1 cellular context compared by ENCODE assay signal in the genomic region with DNA sequence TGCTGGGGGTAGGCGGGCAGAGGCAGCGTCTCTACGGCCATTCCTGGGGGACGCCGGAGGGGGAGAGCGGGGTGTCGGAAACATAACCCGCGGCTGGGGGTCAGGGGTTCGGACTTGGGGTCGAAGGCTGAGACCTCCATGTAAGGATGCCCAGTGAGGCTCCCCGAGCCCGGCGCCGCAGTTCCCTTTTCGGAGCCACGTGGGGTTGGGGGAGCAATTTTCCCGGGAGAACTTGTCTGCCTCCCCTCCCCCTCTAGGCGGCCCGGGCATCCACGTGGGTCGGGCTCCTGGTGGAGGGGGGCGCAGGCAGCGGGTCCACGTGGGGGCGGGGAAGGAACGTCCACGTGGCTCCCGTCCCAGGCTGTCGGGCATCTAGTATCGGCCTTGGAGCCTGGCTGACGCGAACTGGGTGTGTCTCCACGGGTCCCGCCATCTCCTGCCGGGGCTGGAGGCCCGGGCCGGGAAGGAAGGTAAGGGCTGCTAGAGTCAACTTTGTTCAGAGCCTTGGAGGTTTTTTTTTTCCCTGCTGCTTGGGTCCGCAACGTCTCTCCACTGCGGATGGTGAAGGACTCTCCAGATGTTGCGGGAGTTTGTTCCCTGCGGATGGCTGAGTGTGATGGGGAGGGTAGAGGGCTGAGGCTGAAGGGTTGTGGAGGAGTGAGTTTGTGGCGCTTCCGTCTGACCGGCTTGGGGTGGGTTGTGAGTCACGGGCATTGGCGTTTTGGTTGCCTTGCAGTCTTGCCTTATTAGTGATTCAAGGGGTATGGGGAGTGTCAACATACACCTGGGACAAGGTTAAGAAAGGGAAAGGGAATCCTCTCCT.
TF ChIP-seq lines count a peak whose summit lies in the region.

No MANE protein-coding gene starts in this region.

TF ChIP-seq in HEK293, 187 proteins besides CTCF, POLR2A, EP300 and RAD21 (continued from another document):
- TF ChIP-seq, protein P1, sequence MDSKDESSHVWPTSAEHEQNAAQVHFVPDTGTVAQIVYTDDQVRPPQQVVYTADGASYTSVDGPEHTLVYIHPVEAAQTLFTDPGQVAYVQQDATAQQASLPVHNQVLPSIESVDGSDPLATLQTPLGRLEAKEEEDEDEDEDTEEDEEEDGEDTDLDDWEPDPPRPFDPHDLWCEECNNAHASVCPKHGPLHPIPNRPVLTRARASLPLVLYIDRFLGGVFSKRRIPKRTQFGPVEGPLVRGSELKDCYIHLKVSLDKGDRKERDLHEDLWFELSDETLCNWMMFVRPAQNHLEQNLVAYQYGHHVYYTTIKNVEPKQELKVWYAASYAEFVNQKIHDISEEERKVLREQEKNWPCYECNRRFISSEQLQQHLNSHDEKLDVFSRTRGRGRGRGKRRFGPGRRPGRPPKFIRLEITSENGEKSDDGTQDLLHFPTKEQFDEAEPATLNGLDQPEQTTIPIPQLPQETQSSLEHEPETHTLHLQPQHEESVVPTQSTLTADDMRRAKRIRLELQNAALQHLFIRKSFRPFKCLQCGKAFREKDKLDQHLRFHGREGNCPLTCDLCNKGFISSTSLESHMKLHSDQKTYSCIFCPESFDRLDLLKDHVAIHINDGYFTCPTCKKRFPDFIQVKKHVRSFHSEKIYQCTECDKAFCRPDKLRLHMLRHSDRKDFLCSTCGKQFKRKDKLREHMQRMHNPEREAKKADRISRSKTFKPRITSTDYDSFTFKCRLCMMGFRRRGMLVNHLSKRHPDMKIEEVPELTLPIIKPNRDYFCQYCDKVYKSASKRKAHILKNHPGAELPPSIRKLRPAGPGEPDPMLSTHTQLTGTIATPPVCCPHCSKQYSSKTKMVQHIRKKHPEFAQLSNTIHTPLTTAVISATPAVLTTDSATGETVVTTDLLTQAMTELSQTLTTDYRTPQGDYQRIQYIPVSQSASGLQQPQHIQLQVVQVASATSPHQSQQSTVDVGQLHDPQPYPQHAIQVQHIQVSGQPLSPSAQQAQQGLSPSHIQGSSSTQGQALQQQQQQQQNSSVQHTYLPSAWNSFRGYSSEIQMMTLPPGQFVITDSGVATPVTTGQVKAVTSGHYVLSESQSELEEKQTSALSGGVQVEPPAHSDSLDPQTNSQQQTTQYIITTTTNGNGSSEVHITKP (tag by site-specific recombination; IDR thresholded peaks at IDR 0.05) = no peak
- no peak for TF ChIP-seq ZNF843 (tag by site-specific recombination; IDR thresholded peaks at IDR 0.05)
- no peak; the same call in 1 of the 2 replicates for TF ChIP-seq ZNF394 (tag by site-specific recombination; IDR thresholded peaks at IDR 0.05; ENCODE audit: borderline replicate concordance)
- no peak for TF ChIP-seq ZNF239 (tag by site-specific recombination; IDR thresholded peaks at IDR 0.05)
- no peak for TF ChIP-seq ZNF214 (tag by site-specific recombination; IDR thresholded peaks at IDR 0.05; ENCODE audit: borderline replicate concordance)
- no peak for TF ChIP-seq ZNF354C (tag by site-specific recombination; IDR thresholded peaks at IDR 0.05; ENCODE audit: borderline replicate concordance, low read depth)
- peak; percentile 69 for TF ChIP-seq ZNF341 (tag by site-specific recombination; IDR thresholded peaks at IDR 0.05; ENCODE audit: low read depth)
- TF ChIP-seq ZNF184 (tag by site-specific recombination; IDR thresholded peaks at IDR 0.05) = no peak
- 0 out of 2 replicates have a peak, but pooled peaks have one; percentile 5 for TF ChIP-seq ZNF324 (tag by site-specific recombination; IDR thresholded peaks at IDR 0.05)
- TF ChIP-seq ZNF19 (tag by site-specific recombination; IDR thresholded peaks at IDR 0.05; ENCODE audit: low read depth) = no peak
- TF ChIP-seq ZFP69B (tag by site-specific recombination; IDR thresholded peaks at IDR 0.05) = peak; percentile 53; the same call in 1 of the 2 replicates
- no peak for TF ChIP-seq ZNF157 (tag by site-specific recombination; IDR thresholded peaks at IDR 0.05)
- TF ChIP-seq ZNF23 (tag by site-specific recombination; IDR thresholded peaks at IDR 0.05; ENCODE audit: borderline replicate concordance) = no peak
- TF ChIP-seq, protein P2, sequence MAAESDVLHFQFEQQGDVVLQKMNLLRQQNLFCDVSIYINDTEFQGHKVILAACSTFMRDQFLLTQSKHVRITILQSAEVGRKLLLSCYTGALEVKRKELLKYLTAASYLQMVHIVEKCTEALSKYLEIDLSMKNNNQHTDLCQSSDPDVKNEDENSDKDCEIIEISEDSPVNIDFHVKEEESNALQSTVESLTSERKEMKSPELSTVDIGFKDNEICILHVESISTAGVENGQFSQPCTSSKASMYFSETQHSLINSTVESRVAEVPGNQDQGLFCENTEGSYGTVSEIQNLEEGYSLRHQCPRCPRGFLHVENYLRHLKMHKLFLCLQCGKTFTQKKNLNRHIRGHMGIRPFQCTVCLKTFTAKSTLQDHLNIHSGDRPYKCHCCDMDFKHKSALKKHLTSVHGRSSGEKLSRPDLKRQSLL (tag by site-specific recombination; IDR thresholded peaks at IDR 0.05) = 0 out of 2 replicates have a peak, but pooled peaks have one; percentile 4
- TF ChIP-seq ZNF768 (tag by site-specific recombination; IDR thresholded peaks at IDR 0.05) = no peak; the same call in 1 of the 2 replicates
- TF ChIP-seq ZNF16 (tag by site-specific recombination; IDR thresholded peaks at IDR 0.05; ENCODE audit: low read depth) = no peak
- no peak for TF ChIP-seq ZNF621 (tag by site-specific recombination; IDR thresholded peaks at IDR 0.05)
- TF ChIP-seq ZNF302 (tag by site-specific recombination; IDR thresholded peaks at IDR 0.05; ENCODE audit: low read depth) = no peak
- TF ChIP-seq ZNF664 (tag by site-specific recombination; IDR thresholded peaks at IDR 0.05) = no peak
- TF ChIP-seq ZNF530 (tag by site-specific recombination; IDR thresholded peaks at IDR 0.05; ENCODE audit: low read depth) = no peak
- TF ChIP-seq, protein P3, sequence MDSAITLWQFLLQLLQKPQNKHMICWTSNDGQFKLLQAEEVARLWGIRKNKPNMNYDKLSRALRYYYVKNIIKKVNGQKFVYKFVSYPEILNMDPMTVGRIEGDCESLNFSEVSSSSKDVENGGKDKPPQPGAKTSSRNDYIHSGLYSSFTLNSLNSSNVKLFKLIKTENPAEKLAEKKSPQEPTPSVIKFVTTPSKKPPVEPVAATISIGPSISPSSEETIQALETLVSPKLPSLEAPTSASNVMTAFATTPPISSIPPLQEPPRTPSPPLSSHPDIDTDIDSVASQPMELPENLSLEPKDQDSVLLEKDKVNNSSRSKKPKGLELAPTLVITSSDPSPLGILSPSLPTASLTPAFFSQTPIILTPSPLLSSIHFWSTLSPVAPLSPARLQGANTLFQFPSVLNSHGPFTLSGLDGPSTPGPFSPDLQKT (IDR thresholded peaks at IDR 0.05; ENCODE audit: borderline replicate concordance, low read depth, low read length) = no peak
- TF ChIP-seq ZEB2 (tag by site-specific recombination; IDR thresholded peaks at IDR 0.05) = no peak; the same call in 1 of the 2 replicates
- TF ChIP-seq ZSCAN30 (tag by site-specific recombination; IDR thresholded peaks at IDR 0.05) = peak; percentile 78
- TF ChIP-seq, protein P4, sequence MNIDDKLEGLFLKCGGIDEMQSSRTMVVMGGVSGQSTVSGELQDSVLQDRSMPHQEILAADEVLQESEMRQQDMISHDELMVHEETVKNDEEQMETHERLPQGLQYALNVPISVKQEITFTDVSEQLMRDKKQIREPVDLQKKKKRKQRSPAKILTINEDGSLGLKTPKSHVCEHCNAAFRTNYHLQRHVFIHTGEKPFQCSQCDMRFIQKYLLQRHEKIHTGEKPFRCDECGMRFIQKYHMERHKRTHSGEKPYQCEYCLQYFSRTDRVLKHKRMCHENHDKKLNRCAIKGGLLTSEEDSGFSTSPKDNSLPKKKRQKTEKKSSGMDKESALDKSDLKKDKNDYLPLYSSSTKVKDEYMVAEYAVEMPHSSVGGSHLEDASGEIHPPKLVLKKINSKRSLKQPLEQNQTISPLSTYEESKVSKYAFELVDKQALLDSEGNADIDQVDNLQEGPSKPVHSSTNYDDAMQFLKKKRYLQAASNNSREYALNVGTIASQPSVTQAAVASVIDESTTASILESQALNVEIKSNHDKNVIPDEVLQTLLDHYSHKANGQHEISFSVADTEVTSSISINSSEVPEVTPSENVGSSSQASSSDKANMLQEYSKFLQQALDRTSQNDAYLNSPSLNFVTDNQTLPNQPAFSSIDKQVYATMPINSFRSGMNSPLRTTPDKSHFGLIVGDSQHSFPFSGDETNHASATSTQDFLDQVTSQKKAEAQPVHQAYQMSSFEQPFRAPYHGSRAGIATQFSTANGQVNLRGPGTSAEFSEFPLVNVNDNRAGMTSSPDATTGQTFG (tag by site-specific recombination; IDR thresholded peaks at IDR 0.05; ENCODE audit: borderline replicate concordance) = no peak
- no peak for TF ChIP-seq ZNF510 (tag by site-specific recombination; IDR thresholded peaks at IDR 0.05; ENCODE audit: insufficient replicate concordance)
- TF ChIP-seq, protein P5, sequence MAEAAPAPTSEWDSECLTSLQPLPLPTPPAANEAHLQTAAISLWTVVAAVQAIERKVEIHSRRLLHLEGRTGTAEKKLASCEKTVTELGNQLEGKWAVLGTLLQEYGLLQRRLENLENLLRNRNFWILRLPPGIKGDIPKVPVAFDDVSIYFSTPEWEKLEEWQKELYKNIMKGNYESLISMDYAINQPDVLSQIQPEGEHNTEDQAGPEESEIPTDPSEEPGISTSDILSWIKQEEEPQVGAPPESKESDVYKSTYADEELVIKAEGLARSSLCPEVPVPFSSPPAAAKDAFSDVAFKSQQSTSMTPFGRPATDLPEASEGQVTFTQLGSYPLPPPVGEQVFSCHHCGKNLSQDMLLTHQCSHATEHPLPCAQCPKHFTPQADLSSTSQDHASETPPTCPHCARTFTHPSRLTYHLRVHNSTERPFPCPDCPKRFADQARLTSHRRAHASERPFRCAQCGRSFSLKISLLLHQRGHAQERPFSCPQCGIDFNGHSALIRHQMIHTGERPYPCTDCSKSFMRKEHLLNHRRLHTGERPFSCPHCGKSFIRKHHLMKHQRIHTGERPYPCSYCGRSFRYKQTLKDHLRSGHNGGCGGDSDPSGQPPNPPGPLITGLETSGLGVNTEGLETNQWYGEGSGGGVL (tag by site-specific recombination; IDR thresholded peaks at IDR 0.05) = peak; percentile 91
- no peak for TF ChIP-seq ZNF133 (tag by site-specific recombination; IDR thresholded peaks at IDR 0.05)
